ENCODE assay signal across 27 cellular contexts in genomic region chr10:44939691-44940401, GRCh38. TPM values are rescaled to one million over a fixed set of nuclear protein-coding genes. Genes with fewer than 3 reads are reported as not detected.
A peak's percentile ranks its signal among the peaks of the same experiment; 100 is the strongest.
DNase-seq lines count a peak whose midpoint lies in the region; ATAC-seq, FAIRE-seq and TF ChIP-seq lines count a peak whose summit lies in the region.
"Had no signal": no experiment of that assay in that cellular context is flagged by ENCODE, and none has a peak within 500 bp of the region (broad histone marks: within the 10 kb centered on the region; RNA-seq: fewer than 3 reads in every experiment).

No MANE protein-coding gene starts in this region.

- peak; percentile 78 for DNase-seq in GF-D8 (lab: John Stamatoyannopoulos, UW)
- peak; percentile 11 for DNase-seq in OCI-M1 (lab: John Stamatoyannopoulos, UW)
- peak; percentile 22 for DNase-seq in fibroblast of peridontal ligament (ENCODE audit: extremely low read depth)
- DNase-seq in pancreas = peak in 1 of 6 donors; percentile 13
- DNase-seq in DMS153 (lab: John Stamatoyannopoulos, UW) = no peak
- DNase-seq in activated CD8-positive, alpha-beta memory T cell treated with anti-CD3 and anti-CD28 coated beads, Interleukin-2, amount 50 U/mL, for 4 hours = no peak
- no peak for DNase-seq in WERI-Rb-1
- DNase-seq: activated CD4-positive, alpha-beta T cell treated with anti-CD3 and anti-CD28 coated beads, Interleukin-2, amount 50 U/mL, for 48 hours; activated T-cell treated with anti-CD3 and anti-CD28 coated beads, Interleukin-2, amount 50 U/mL, for 24 hours; brain microvascular endothelial cell; COR-L47; dorsolateral prefrontal cortex; hypothalamus; left cardiac atrium; NCI-H1092; NCI-H2107; NCI-H748 treated with DMSO at 0.1 percent for 48 hours; RPMI8226; stimulated activated CD4-positive, alpha-beta T cell treated with anti-CD3 and anti-CD28 coated beads, Interleukin-4, amount 100 ng/mL, for 4 hours; stimulated activated CD8-positive, alpha-beta memory T cell treated with anti-CD3 and anti-CD28 coated beads, Interleukin-4, amount 100 ng/mL, for 48 hours had no signal

- H3K4me1 ChIP-seq in pancreas = peaks cover 0 to 16% (median 0%) of the 10 kb centered on the region in 3 donors

- no peaks in the 10 kb centered on the region for H3K27me3 ChIP-seq in pancreas
- no peaks in the 10 kb centered on the region for H3K27me3 ChIP-seq in WERI-Rb-1 (ENCODE audit: insufficient read depth, low read depth, severe bottlenecking)
- H3K27me3 ChIP-seq: brain microvascular endothelial cell, dorsolateral prefrontal cortex had no signal

- no peaks in the 10 kb centered on the region for H3K36me3 ChIP-seq in pancreas
- H3K36me3 ChIP-seq in WERI-Rb-1 = no peaks in the 10 kb centered on the region
- H3K36me3 ChIP-seq: brain microvascular endothelial cell had no signal

- TF ChIP-seq CTCF in pancreas (IDR thresholded peaks at IDR 0.05) = no peak
- no peak for TF ChIP-seq CTCF in WERI-Rb-1 (IDR thresholded peaks at IDR 0.05; ENCODE audit: low read depth, low read length)

- intact Hi-C loops in pancreas (cut with DNase I) = no loop called here

- H3K4me3 ChIP-seq in pancreas (no peak overlapping the region), WERI-Rb-1 (ENCODE audit: low read depth, low read length) (no peak overlapping the region)
- H3K4me3 ChIP-seq: dorsolateral prefrontal cortex, GM23248 had no signal

- 80 to 81% methylated on average over 7 of the region's 7 CpGs for WGBS in pancreas, 2 donors

- H3K9me3 ChIP-seq in pancreas (no peaks in the 10 kb centered on the region), WERI-Rb-1 (ENCODE audit: severe bottlenecking) (peaks cover 4% of the 10 kb centered on the region)

- peak in 3 of 4 donors; percentile 60 to 66 (median 65) for ATAC-seq in pancreas
- no peak for ATAC-seq in HG03095 (IDR thresholded peaks at IDR 0.05; ENCODE audit: unreplicated experiment)
- ATAC-seq: left cardiac atrium had no signal

- H3K27ac ChIP-seq in pancreas = peak overlapping the region in 1 of 4 donors; percentile 28
- no peak overlapping the region for H3K27ac ChIP-seq in WERI-Rb-1
- H3K27ac ChIP-seq: brain microvascular endothelial cell, GM23248 had no signal

- FAIRE-seq in pancreas (lab: Jason Lieb, UNC) = peak; percentile 43
- FAIRE-seq: G401.6, GM12892 had no signal

RNA-seq across cellular contexts. Expression of gene RASSF4, which starts 19.8 kb away (rescaled TPM):
- 10 to 100 TPM; 13.9 to 76.8 (median 35.7) TPM for total RNA-seq in pancreas
- 100 to 1,000 TPM in 1 of 2 donors, 10 to 100 TPM in 1; 85.1 to 100 TPM for polyA plus RNA-seq in pancreas

RNA-seq across cellular contexts. Expression of gene TMEM72, which starts 28.7 kb away (rescaled TPM):
- total RNA-seq in pancreas = 1 to 10 TPM; 1.2 to 2.8 (median 2.3) TPM
- polyA plus RNA-seq in pancreas = 1 to 10 TPM; 4.6 to 7.7 TPM
- total RNA-seq: fibroblast of lung, GM23248, osteoblast had no signal
- polyA plus RNA-seq: fibroblast of lung, GM23248, IgD-negative memory B cell had no signal

RNA-seq across cellular contexts. Expression of gene DEPP1, which starts 38.8 kb away (rescaled TPM):
- 100 to 1,000 TPM in 4 of 6 donors, 10 to 100 TPM in 2; 68.9 to 222 (median 150) TPM for total RNA-seq in pancreas
- 100 to 1,000 TPM; 217 to 270 TPM for polyA plus RNA-seq in pancreas
- polyA plus RNA-seq: IgD-negative memory B cell had no signal

Comparison
In these comparisons a context has a peak if more than half of its experiments do, and no peak if none do; other contexts are left out.
1. DNase-seq: peak in GF-D8 (single experiment), OCI-M1 (single experiment) and fibroblast of peridontal ligament (single experiment); none in DMS153 (single experiment), activated CD8-positive, alpha-beta memory T cell treated with anti-CD3 and anti-CD28 coated beads, Interleukin-2, amount 50 U/mL, for 4 hours (single experiment) and WERI-Rb-1 (single experiment).